11 cellular contexts compared by ENCODE assay signal in the genomic region with DNA sequence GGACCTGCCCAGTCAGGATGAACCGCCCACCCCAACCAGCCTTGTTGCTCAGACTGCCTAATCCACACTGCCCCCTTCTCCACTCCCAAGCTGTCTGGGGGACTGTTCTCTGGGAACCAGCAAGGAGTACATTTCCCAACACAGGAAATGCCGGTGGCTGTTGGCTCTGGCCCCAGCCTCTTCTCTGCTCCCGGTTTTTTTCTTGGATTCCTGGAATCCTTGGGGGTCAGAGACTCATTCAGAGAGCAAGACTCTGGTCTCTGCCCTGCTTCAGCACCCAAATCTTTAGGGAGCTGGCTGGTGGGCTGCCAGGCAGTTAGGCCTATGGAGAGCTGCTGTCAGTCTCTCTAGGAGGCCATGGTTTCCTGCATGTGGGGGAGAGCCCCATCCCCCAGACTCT. TPM values are rescaled to one million over a fixed set of nuclear protein-coding genes. Genes with fewer than 3 reads are reported as not detected.
DNase-seq lines count a peak whose midpoint lies in the region; ATAC-seq, FAIRE-seq and TF ChIP-seq lines count a peak whose summit lies in the region.
"Had no signal": no experiment of that assay in that cellular context is flagged by ENCODE, and none has a peak within 500 bp of the region (broad histone marks: within the 10 kb centered on the region; RNA-seq: fewer than 3 reads in every experiment).

No MANE protein-coding gene starts in this region.

- TF ChIP-seq CTCF in A549 (IDR thresholded peaks at IDR 0.05) (no peak), fibroblast of mammary gland (conservative IDR thresholded peaks at IDR 0.05; ENCODE audit: control insufficient read depth, insufficient read depth, low read depth, low read length) (no peak), neural crest cell (conservative IDR thresholded peaks at IDR 0.05) (no peak)

- POLR2A ChIA-PET in A549 (lab: Yijun Ruan, JAX), result interaction anchor here (2.2 kb wide), 1 partner anchor 107 kb away, joined by 14 read pairs; no protein-coding TSS in a partner anchor

- WGBS in A549 (ENCODE audit: missing lambda C conversion rate), result 23% methylated on average over 3 of the region's 3 CpGs

- no peak for TF ChIP-seq POLR2A in A549 (IDR thresholded peaks at IDR 0.05; ENCODE audit: low read length)

- H3K9me3 ChIP-seq in A549, result no peaks in the 10 kb centered on the region

- DNase-seq in A549 (ENCODE audit: low read depth in 1 of 2, low spot score in 1 of 2) (no peak), SK-MEL-5 (ENCODE audit: low read depth, low spot score) (peak; percentile 52), fibroblast of mammary gland (ENCODE audit: low read depth) (peak; percentile 86), neural crest cell (ENCODE audit: low read depth, low spot score) (no peak), NCI-H2107 (lab: John Stamatoyannopoulos, UW) (no peak), LoVo (ENCODE audit: low spot score) (no peak)
- no peak for DNase-seq in stimulated activated CD4-positive, alpha-beta T cell treated with anti-CD3 and anti-CD28 coated beads, Interleukin-4, amount 100 ng/mL, for 24 hours
- DNase-seq: activated CD8-positive, alpha-beta T cell treated with anti-CD3 and anti-CD28 coated beads, Interleukin-2, amount 10 ng/mL, durations not matched to agents 7 days and 5 days; small intestine had no signal

- 0 out of 3 replicates have a peak overlapping the region, but pooled peaks have one; percentile 19 for H3K4me2 ChIP-seq in A549
- H3K4me2 ChIP-seq: PC-9 had no signal

- ATAC-seq in A549, result no peak
- no peak for ATAC-seq in esophagus mucosa
- ATAC-seq: activated CD8-positive, alpha-beta T cell treated with anti-CD3 and anti-CD28 coated beads, Interleukin-2, amount 10 ng/mL, durations not matched to agents 7 days and 5 days had no signal

- TF ChIP-seq EP300 in A549 (IDR thresholded peaks at IDR 0.05), result no peak

- no peak overlapping the region for H3K4me3 Mint-ChIP-seq in neural crest cell
- H3K4me3 Mint-ChIP-seq: activated CD8-positive, alpha-beta T cell treated with anti-CD3 and anti-CD28 coated beads, Interleukin-2, amount 10 ng/mL, durations not matched to agents 7 days and 5 days had no signal

- peaks cover 15% of the 10 kb centered on the region for H3K4me1 Mint-ChIP-seq in neural crest cell

- peak overlapping the region; percentile 19 to 26; a peak in 3 of 6 replicates for H3K27ac ChIP-seq in A549
- H3K27ac ChIP-seq: PC-9 had no signal

- no peak for TF ChIP-seq RAD21 in A549 (conservative IDR thresholded peaks at IDR 0.05 in 1 of 2, IDR thresholded peaks at IDR 0.05 in 1 of 2)

- in situ Hi-C loops in SK-MEL-5 (cut with HindIII; ENCODE audit: low pct_unique_long_range_greater_than_20kb, low sequenced_read_pairs), result no loop called here

- peaks cover 5% of the 10 kb centered on the region; the same call in 1 of the 3 replicates for H3K4me1 ChIP-seq in A549

- peak overlapping the region; percentile 15 for H3K27ac Mint-ChIP-seq in neural crest cell (ENCODE audit: unreplicated experiment)
- H3K27ac Mint-ChIP-seq: activated CD8-positive, alpha-beta T cell treated with anti-CD3 and anti-CD28 coated beads, Interleukin-2, amount 10 ng/mL, durations not matched to agents 7 days and 5 days had no signal

- peaks cover 13% of the 10 kb centered on the region for H3K27me3 Mint-ChIP-seq in neural crest cell (ENCODE audit: low read depth)

- H3K4me3 ChIP-seq in A549, result no peak overlapping the region
- no peak overlapping the region for H3K4me3 ChIP-seq in fibroblast of mammary gland (ENCODE audit: control insufficient read depth, low read depth, low read length)
- H3K4me3 ChIP-seq: PC-9 had no signal

- H3K9me3 Mint-ChIP-seq in neural crest cell, result no peaks in the 10 kb centered on the region

- H3K36me3 Mint-ChIP-seq in neural crest cell (ENCODE audit: low read depth), result no peaks in the 10 kb centered on the region

- CTCF ChIA-PET in A549 (lab: Yijun Ruan, JAX), result interaction anchor here (1.2 to 9.8 kb wide), 3 partner anchors 10 to 478 kb away, joined by 3 to 187 read pairs (median 7); no protein-coding TSS in a partner anchor

- no peak for FAIRE-seq in A549 (lab: Jason Lieb, UNC)
- FAIRE-seq: small intestine had no signal

TF ChIP-seq in A549, 52 proteins besides CTCF, POLR2A, EP300 and RAD21:
- no peak for TF ChIP-seq FOSL2 (IDR thresholded peaks at IDR 0.05)
- TF ChIP-seq FOSL2 (CRISPR knock-in tag; IDR thresholded peaks at IDR 0.05), result no peak
- no peak for TF ChIP-seq FOXS1 (CRISPR knock-in tag; IDR thresholded peaks at IDR 0.05)
- no peak for TF ChIP-seq KDM1A (IDR thresholded peaks at IDR 0.05; ENCODE audit: low read depth)
- TF ChIP-seq, protein P1, sequence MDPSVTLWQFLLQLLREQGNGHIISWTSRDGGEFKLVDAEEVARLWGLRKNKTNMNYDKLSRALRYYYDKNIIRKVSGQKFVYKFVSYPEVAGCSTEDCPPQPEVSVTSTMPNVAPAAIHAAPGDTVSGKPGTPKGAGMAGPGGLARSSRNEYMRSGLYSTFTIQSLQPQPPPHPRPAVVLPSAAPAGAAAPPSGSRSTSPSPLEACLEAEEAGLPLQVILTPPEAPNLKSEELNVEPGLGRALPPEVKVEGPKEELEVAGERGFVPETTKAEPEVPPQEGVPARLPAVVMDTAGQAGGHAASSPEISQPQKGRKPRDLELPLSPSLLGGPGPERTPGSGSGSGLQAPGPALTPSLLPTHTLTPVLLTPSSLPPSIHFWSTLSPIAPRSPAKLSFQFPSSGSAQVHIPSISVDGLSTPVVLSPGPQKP (IDR thresholded peaks at IDR 0.05; ENCODE audit: low read depth, low read length), result no peak
- TF ChIP-seq POLR2AphosphoS2 (conservative IDR thresholded peaks at IDR 0.05; ENCODE audit: low read length), result no peak

RNA-seq across cellular contexts. Expression of a gene that starts 10.8 kb away (rescaled TPM):
- polyA plus RNA-seq in A549 (2011; rRNA removed) (20.0 and 27.3 TPM in 2 replicates), A549 (2017; fragmentation: RNase III; extraction: RNeasy Plus Mini Kit Qiagen cat#74134 plus additional on column Dnase treatment) (10.8 to 13.8 TPM (median 11.8 TPM) in 3 replicates)
- 11.2 and 12.7 TPM in 2 replicates for polyA plus RNA-seq in A549 (2012; cell fraction: cytosol; rRNA removed)
- 16.4 and 17.8 TPM in 2 replicates for polyA plus RNA-seq in A549 (2012; cell fraction: nucleus; rRNA removed)
- polyA minus RNA-seq in A549 (2011; rRNA and poly(A)+ RNA removed), result 97.1 and 132 TPM in 2 replicates
- total RNA-seq in SK-MEL-5 (2014; rRNA removed; shearing (Covaris generic)), result 62.3 and 70.7 TPM in 2 replicates
- 32.8 and 52.5 TPM in 2 replicates for polyA plus RNA-seq in SK-MEL-5 (2015; cell fraction: cytosol; rRNA removed)
- 101 and 102 TPM in 2 replicates for polyA plus RNA-seq in SK-MEL-5 (2015; cell fraction: nucleus; rRNA removed)
- total RNA-seq in neural crest cell (97.4 and 102 TPM in 2 replicates), esophagus mucosa (32.3 TPM)

RNA-seq across cellular contexts. Expression of a gene that starts 37.0 kb away (rescaled TPM):
- polyA plus RNA-seq in A549 (2011; rRNA removed) (not detected in 2 replicates), A549 (2017; fragmentation: RNase III; extraction: RNeasy Plus Mini Kit Qiagen cat#74134 plus additional on column Dnase treatment) (not detected in 3 replicates)
- polyA plus RNA-seq in A549 (2012; cell fraction: cytosol; rRNA removed), result 0.01 TPM in 1 of 2 replicates, not detected in the other
- not detected in 2 replicates for polyA plus RNA-seq in A549 (2012; cell fraction: nucleus; rRNA removed)
- polyA minus RNA-seq in A549 (2011; rRNA and poly(A)+ RNA removed), result not detected in 2 replicates
- 0.08 TPM in 1 of 2 replicates, not detected in the other for total RNA-seq in SK-MEL-5 (2014; rRNA removed; shearing (Covaris generic))
- not detected in 2 replicates for polyA plus RNA-seq in SK-MEL-5 (2015; cell fraction: cytosol; rRNA removed)
- polyA plus RNA-seq in SK-MEL-5 (2015; cell fraction: nucleus; rRNA removed), result 0.07 TPM in 1 of 2 replicates, not detected in the other
- total RNA-seq in neural crest cell (0.05 and 0.11 TPM in 2 replicates), esophagus mucosa (not detected)
- total RNA-seq: PC-9 had no signal

Comparison
In these comparisons a context has a peak if more than half of its experiments do, and no peak if none do; other contexts are left out.
1. DNase-seq: peak in SK-MEL-5 (single experiment) and fibroblast of mammary gland (single experiment); none in A549 (0 of 2), neural crest cell (single experiment), NCI-H2107 (single experiment), stimulated activated CD4-positive, alpha-beta T cell treated with anti-CD3 and anti-CD28 coated beads, Interleukin-4, amount 100 ng/mL, for 24 hours (single experiment) and LoVo (single experiment).